28 cellular contexts compared by ENCODE assay signal in the genomic region with DNA sequence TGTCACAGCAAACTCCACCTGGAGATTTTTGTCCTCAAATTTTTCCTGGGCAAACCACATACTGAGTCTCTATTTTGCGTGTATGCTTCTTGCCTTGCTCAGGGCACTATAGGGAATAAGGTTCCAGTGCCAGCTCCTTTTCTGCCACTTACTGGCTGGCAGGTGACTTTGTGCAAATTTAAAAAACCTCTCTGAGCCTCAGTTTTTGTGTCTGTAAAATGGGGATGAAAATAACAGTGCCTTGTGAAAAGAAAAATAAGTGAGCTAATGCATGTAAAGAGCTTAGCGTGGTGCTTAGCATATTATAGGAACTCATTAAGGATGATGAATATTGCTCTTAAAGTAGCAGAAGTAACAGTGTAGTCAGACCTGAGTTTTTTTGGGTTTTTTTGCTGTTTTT. TPM values are rescaled to one million over a fixed set of nuclear protein-coding genes. Genes with fewer than 3 reads are reported as not detected.
"Had no signal": no experiment of that assay in that cellular context is flagged by ENCODE, and none has a peak within 500 bp of the region (broad histone marks: within the 10 kb centered on the region; RNA-seq: fewer than 3 reads in every experiment).

No MANE protein-coding gene starts in this region.

- H3K27ac ChIP-seq: hepatocyte, left ventricle myocardium inferior, pancreas, prostate gland, skin epidermis, transverse colon, upper lobe of left lung, vagina had no signal

- H3K4me1 Mint-ChIP-seq: mesothelial cell of epicardium; natural killer cell; nephron progenitor cell; stimulated activated naive CD8-positive, alpha-beta T cell treated with anti-CD3 and anti-CD28 coated beads, Interleukin-15, amount 100 ng/mL, for 72 hours had no signal

- H3K4me3 ChIP-seq: hepatocyte, left ventricle myocardium inferior, lung, pancreas, prostate gland, skin epidermis, transverse colon, upper lobe of left lung, vagina had no signal

- H2AFZ ChIP-seq: hepatocyte had no signal

- H3K27me3 ChIP-seq: hepatocyte, pancreas, transverse colon, upper lobe of left lung, vagina had no signal

- H3K36me3 ChIP-seq: left ventricle myocardium inferior, pancreas, prostate gland, transverse colon, upper lobe of left lung, vagina had no signal

- H3K4me3 Mint-ChIP-seq: mesothelial cell of epicardium; naive B cell; natural killer cell; nephron progenitor cell; stimulated activated naive CD8-positive, alpha-beta T cell treated with anti-CD3 and anti-CD28 coated beads, Interleukin-15, amount 100 ng/mL, for 72 hours had no signal

- H3K36me3 Mint-ChIP-seq: mesothelial cell of epicardium, naive B cell, natural killer cell had no signal

- DNase-seq: left ventricle myocardium inferior; naive B cell; natural killer cell; nephron progenitor cell; pancreas; posterior cingulate gyrus; retina; right cardiac atrium; stimulated activated CD4-positive, alpha-beta T cell treated with anti-CD3 and anti-CD28 coated beads, Interleukin-12 subunit alpha, Interleukin-12 subunit beta, amount 100 ng/mL, for 4 hours; stimulated activated CD4-positive, alpha-beta T cell treated with anti-CD3 and anti-CD28 coated beads, Interleukin-15, amount 100 ng/mL, for 24 hours; stimulated activated CD4-positive, alpha-beta T cell treated with anti-CD3 and anti-CD28 coated beads, Interleukin-2, amount 100 ng/mL, for 24 hours; stimulated activated CD4-positive, alpha-beta T cell treated with anti-CD3 and anti-CD28 coated beads, Interleukin-4, amount 100 ng/mL, for 1 hour; stimulated activated naive CD4-positive, alpha-beta T cell treated with Interleukin-2 at 50 U/mL for 16 hours; stimulated activated naive CD8-positive, alpha-beta T cell treated with anti-CD3 and anti-CD28 coated beads, Interleukin-15, amount 100 ng/mL, for 72 hours; transverse colon; upper lobe of left lung had no signal

- H3K4me2 ChIP-seq: hepatocyte had no signal

- H3K9me3 Mint-ChIP-seq: mesothelial cell of epicardium, natural killer cell, nephron progenitor cell had no signal

- H3K27ac Mint-ChIP-seq: mesothelial cell of epicardium; natural killer cell; nephron progenitor cell; stimulated activated naive CD8-positive, alpha-beta T cell treated with anti-CD3 and anti-CD28 coated beads, Interleukin-15, amount 100 ng/mL, for 72 hours had no signal

- H3K4me1 ChIP-seq: left ventricle myocardium inferior, pancreas, prostate gland, transverse colon, upper lobe of left lung, vagina had no signal

- ATAC-seq: natural killer cell; right cardiac atrium; stimulated activated naive CD8-positive, alpha-beta T cell treated with anti-CD3 and anti-CD28 coated beads, Interleukin-15, amount 100 ng/mL, for 72 hours had no signal

- H3K79me2 ChIP-seq: hepatocyte had no signal

- H3K9me3 ChIP-seq: pancreas, prostate gland, transverse colon, upper lobe of left lung, vagina had no signal

- FAIRE-seq: pancreas had no signal

RNA-seq across cellular contexts. Expression of a gene that starts 19.9 kb away (rescaled TPM):
- total RNA-seq: hepatocyte, kidney epithelial cell, left ventricle myocardium inferior, lower leg skin, lung, mesothelial cell of epicardium, mononuclear cell, natural killer cell, osteoblast, right cardiac atrium, temporal lobe, transverse colon, upper lobe of left lung, urinary bladder, vagina had no signal
- polyA plus RNA-seq: hepatocyte, pancreas, right cardiac atrium, urinary bladder had no signal
